ENCODE assay signal across 10 cellular contexts in the genomic region with DNA sequence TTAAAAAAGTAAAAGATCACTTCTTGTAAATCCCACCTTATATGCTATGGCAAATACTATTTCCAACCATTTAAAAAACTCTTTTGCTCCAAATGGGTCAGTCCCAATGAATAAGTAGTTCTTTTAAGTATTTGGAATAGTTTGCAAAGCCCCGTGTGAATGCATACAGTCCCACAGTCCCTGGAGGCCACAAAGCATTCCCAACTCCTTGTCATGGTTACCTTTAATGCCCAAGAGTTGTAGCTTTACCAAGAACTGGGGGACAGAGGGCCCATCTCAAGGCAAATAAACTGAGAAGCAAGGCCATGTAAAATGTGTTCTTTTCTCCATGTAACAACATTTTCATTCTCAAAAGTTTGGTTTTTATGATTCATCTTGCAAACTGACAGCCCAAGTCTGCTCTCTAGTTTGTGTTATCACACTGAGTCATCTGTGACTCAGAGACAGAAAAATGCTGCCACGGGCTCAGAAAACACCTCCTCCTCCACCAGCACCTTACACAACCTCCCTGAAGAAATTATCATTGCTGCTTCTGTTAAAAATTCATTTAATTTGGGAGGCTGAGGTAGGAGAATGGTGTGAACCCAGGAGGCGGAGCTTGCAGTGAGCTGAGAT.
DNase-seq lines count a peak whose midpoint lies in the region; ATAC-seq, FAIRE-seq and TF ChIP-seq lines count a peak whose summit lies in the region.
"Had no signal": no experiment of that assay in that cellular context is flagged by ENCODE, and none has a peak within 500 bp of the region (broad histone marks: within the 10 kb centered on the region; RNA-seq: fewer than 3 reads in every experiment).

No MANE protein-coding gene starts in this region.

- H3K4me1 Mint-ChIP-seq in natural killer cell treated with Interleukin-12 subunit alpha and Interleukin-12 subunit beta and Interleukin-15 and Interleukin-18, amount 100 ng/mL, for 72 hours (ENCODE audit: low read depth in 2 of 2): no peaks in the 10 kb centered on the region
- no peaks in the 10 kb centered on the region for H3K4me1 Mint-ChIP-seq in natural killer cell

- peak; percentile 48 to 66 for ATAC-seq in natural killer cell treated with Interleukin-12 subunit alpha and Interleukin-12 subunit beta and Interleukin-15 and Interleukin-18, amount 100 ng/mL, for 72 hours
- ATAC-seq in natural killer cell: no peak
- ATAC-seq in GM18498 (IDR thresholded peaks at IDR 0.05; ENCODE audit: unreplicated experiment): no peak
- no peak for ATAC-seq in GM19351 (IDR thresholded peaks at IDR 0.05; ENCODE audit: unreplicated experiment)

- H3K4me3 Mint-ChIP-seq in natural killer cell treated with Interleukin-12 subunit alpha and Interleukin-12 subunit beta and Interleukin-15 and Interleukin-18, amount 100 ng/mL, for 72 hours: no peak overlapping the region
- H3K4me3 Mint-ChIP-seq in natural killer cell: no peak overlapping the region

- no peaks in the 10 kb centered on the region for H3K9me3 Mint-ChIP-seq in natural killer cell treated with Interleukin-12 subunit alpha and Interleukin-12 subunit beta and Interleukin-15 and Interleukin-18, amount 100 ng/mL, for 72 hours
- peaks cover 0 to under 1% of the 10 kb centered on the region in 2 donors for H3K9me3 Mint-ChIP-seq in natural killer cell

- no peak for TF ChIP-seq CTCF in natural killer cell (IDR thresholded peaks at IDR 0.05)

- no peak overlapping the region for H3K27ac Mint-ChIP-seq in natural killer cell treated with Interleukin-12 subunit alpha and Interleukin-12 subunit beta and Interleukin-15 and Interleukin-18, amount 100 ng/mL, for 72 hours
- H3K27ac Mint-ChIP-seq in natural killer cell: no peak overlapping the region

- FAIRE-seq in urothelium cell line (lab: Jason Lieb, UNC): no peak
- FAIRE-seq: G401.6 had no signal

- intact Hi-C loops in natural killer cell (cut with micrococcal nuclease): no loop called here

- DNase-seq in natural killer cell treated with Interleukin-12 subunit alpha and Interleukin-12 subunit beta and Interleukin-15 and Interleukin-18, amount 100 ng/mL, for 72 hours (ENCODE audit: low spot score): no peak
- DNase-seq in natural killer cell: no peak
- peak; percentile 66 for DNase-seq in SW480 (ENCODE audit: low spot score)
- peak; percentile 69 for DNase-seq in hepatic stellate cell (ENCODE audit: low spot score)
- peak; percentile 87 for DNase-seq in urothelium cell line (ENCODE audit: low spot score)
- DNase-seq in midbrain (lab: John Stamatoyannopoulos, UW): no peak
- DNase-seq: left cardiac atrium had no signal

- H3K27me3 Mint-ChIP-seq in natural killer cell treated with Interleukin-12 subunit alpha and Interleukin-12 subunit beta and Interleukin-15 and Interleukin-18, amount 100 ng/mL, for 72 hours: no peaks in the 10 kb centered on the region
- H3K27me3 Mint-ChIP-seq in natural killer cell (ENCODE audit: low read depth in 2 of 2): peaks cover 0 to 10% of the 10 kb centered on the region in 2 donors

- H3K36me3 Mint-ChIP-seq in natural killer cell treated with Interleukin-12 subunit alpha and Interleukin-12 subunit beta and Interleukin-15 and Interleukin-18, amount 100 ng/mL, for 72 hours: no peaks in the 10 kb centered on the region
- no peaks in the 10 kb centered on the region for H3K36me3 Mint-ChIP-seq in natural killer cell

Comparison
In these comparisons a context has a peak if more than half of its experiments do, and no peak if none do; other contexts are left out.
1. ATAC-seq: peak in natural killer cell treated with Interleukin-12 subunit alpha and Interleukin-12 subunit beta and Interleukin-15 and Interleukin-18, amount 100 ng/mL, for 72 hours (2 of 2); none in natural killer cell (0 of 3), GM18498 (single experiment) and GM19351 (single experiment).
2. DNase-seq: peak in SW480 (single experiment), hepatic stellate cell (single experiment) and urothelium cell line (single experiment); none in natural killer cell treated with Interleukin-12 subunit alpha and Interleukin-12 subunit beta and Interleukin-15 and Interleukin-18, amount 100 ng/mL, for 72 hours (single experiment), natural killer cell (single experiment) and midbrain (single experiment).